8 cellular contexts compared by ENCODE assay signal in the genomic region with DNA sequence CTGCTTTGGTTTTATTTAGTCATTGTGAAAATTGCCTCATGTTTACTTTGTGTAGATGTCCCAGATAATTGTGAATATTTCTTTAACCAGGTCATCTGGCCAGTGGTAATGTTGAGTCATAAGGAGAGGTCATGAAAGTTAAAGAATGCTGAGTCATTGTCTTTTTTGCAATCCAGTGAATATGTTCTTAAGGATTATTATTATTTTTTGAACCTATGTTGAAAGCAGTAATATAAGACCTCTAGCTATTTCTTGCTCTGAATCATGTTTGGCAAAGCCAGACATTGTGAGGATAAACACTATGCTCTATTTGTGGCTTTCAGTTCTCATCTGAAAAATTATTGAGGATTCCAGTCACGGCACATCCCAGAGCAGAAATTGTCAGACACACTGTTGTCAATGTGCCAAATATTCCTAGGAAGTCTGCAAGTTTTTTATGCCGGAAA.
A peak's percentile ranks its signal among the peaks of the same experiment; 100 is the strongest.
DNase-seq lines count a peak whose midpoint lies in the region; ATAC-seq and TF ChIP-seq lines count a peak whose summit lies in the region.

No MANE protein-coding gene starts in this region.

- H3K4me1 ChIP-seq in SK-N-SH (ENCODE audit: control insufficient read depth in 1 of 2, insufficient read depth in 2 of 2, low read depth in 1 of 2, low read length in 1 of 2) = peaks cover 0 to 19% of the 10 kb centered on the region in 2 experiments; a peak in 2 of 4 replicates

- H3K9me2 ChIP-seq in SK-N-SH = no peaks in the 10 kb centered on the region

- TF ChIP-seq RAD21 in SK-N-SH (IDR thresholded peaks at IDR 0.05; ENCODE audit: low read length) = no peak

- CTCF ChIA-PET in SK-N-SH (lab: Yijun Ruan, JAX) = no interaction called here

- no peaks in the 10 kb centered on the region; the same call in 1 of the 2 replicates for H3K9me3 ChIP-seq in SK-N-SH

- in situ Hi-C loops in GM13977 (cut with MboI; ENCODE audit: low pct_unique_long_range_greater_than_20kb, low sequenced_read_pairs, unreplicated experiment) = no loop called here

- no peak for TF ChIP-seq CTCF in AG10803 (conservative IDR thresholded peaks at IDR 0.05; ENCODE audit: low read length)
- no peak for TF ChIP-seq CTCF in SK-N-SH (IDR thresholded peaks at IDR 0.05)
- TF ChIP-seq CTCF in GM13977 (IDR thresholded peaks at IDR 0.05; ENCODE audit: extremely low read depth, insufficient read depth, missing control alignments) = no peak

- no peaks in the 10 kb centered on the region for H3K27me3 ChIP-seq in SK-N-SH (ENCODE audit: insufficient read depth)

- H3K27ac ChIP-seq in SK-N-SH (ENCODE audit: low read depth in 2 of 2, low read length in 1 of 2) = peak overlapping the region in 1 of 2 experiments; percentile 86; a peak in 2 of 4 replicates

- H3K4me2 ChIP-seq in SK-N-SH = peak overlapping the region; percentile 34; the same call in 1 of the 2 replicates

- peak; percentile 99 for DNase-seq in AG10803 (ENCODE audit: low read depth)
- no peak for DNase-seq in SK-N-SH
- peak; percentile 92 for DNase-seq in glomerular endothelial cell (ENCODE audit: extremely low read depth, low read depth, low spot score)
- no peak for DNase-seq in GM13977 (ENCODE audit: low spot score)
- DNase-seq in activated CD4-positive, alpha-beta T cell treated with anti-CD3 and anti-CD28 coated beads for 4 hours = no peak
- no peak for DNase-seq in stimulated activated CD4-positive, alpha-beta T cell treated with anti-CD3 and anti-CD28 coated beads, Interleukin-4, amount 100 ng/mL, for 1 hour

- peak overlapping the region; percentile 9; the same call in 1 of the 2 replicates for H3K9ac ChIP-seq in SK-N-SH

- H3K79me2 ChIP-seq in SK-N-SH (ENCODE audit: insufficient read depth) = no peaks in the 10 kb centered on the region

- POLR2A ChIA-PET in SK-N-SH (lab: Yijun Ruan, JAX) = no interaction called here

- no peaks in the 10 kb centered on the region for H3K36me3 ChIP-seq in SK-N-SH (replicated peaks in 1 of 2; ENCODE audit: control insufficient read depth in 1 of 2, insufficient read depth in 2 of 2, low read length in 1 of 2)

- TF ChIP-seq EP300 in SK-N-SH (IDR thresholded peaks at IDR 0.05; ENCODE audit: borderline replicate concordance in 1 of 2, low read depth in 1 of 2, low read length in 1 of 2) = peak in 1 of 2 experiments; percentile 77; a peak in 2 of 4 replicates

- WGBS in SK-N-SH (ENCODE audit: low lambda C conversion rate) = 0% methylated on average over 2 of the region's 2 CpGs

- H3K4me3 ChIP-seq in AG10803 (ENCODE audit: low read length) (no peak overlapping the region), SK-N-SH (ENCODE audit: low read depth in 2 of 2, low read length in 1 of 2) (no peak overlapping the region)

- no peak overlapping the region for H2AFZ ChIP-seq in SK-N-SH (ENCODE audit: low read depth)

- ATAC-seq in HG02759 (IDR thresholded peaks at IDR 0.05; ENCODE audit: unreplicated experiment) (peak; percentile 75), GM18498 (IDR thresholded peaks at IDR 0.05; ENCODE audit: unreplicated experiment) (no peak)

- no peaks in the 10 kb centered on the region for H4K20me1 ChIP-seq in SK-N-SH (ENCODE audit: insufficient read depth)

- peaks cover 15% of the 10 kb centered on the region for H3F3A ChIP-seq in SK-N-SH (replicated peaks; ENCODE audit: insufficient read depth)

TF ChIP-seq in SK-N-SH, 30 proteins besides CTCF, POLR2A, EP300 and RAD21 (continues in another document):
- TF ChIP-seq NFIC (IDR thresholded peaks at IDR 0.05; ENCODE audit: borderline replicate concordance) (peak; percentile 70; the same call in 1 of the 2 replicates), CHD2 (IDR thresholded peaks at IDR 0.05; ENCODE audit: low read length, partially characterized antibody) (no peak), FOXJ3 (CRISPR knock-in tag; IDR thresholded peaks at IDR 0.05) (no peak), JUND (IDR thresholded peaks at IDR 0.05) (peak; percentile 95), ELF1 (IDR thresholded peaks at IDR 0.05) (0 out of 2 replicates have a peak, but pooled peaks have one; percentile 16), FOXM1 (IDR thresholded peaks at IDR 0.05; ENCODE audit: low read depth) (peak; percentile 71), MEF2A (IDR thresholded peaks at IDR 0.05; ENCODE audit: borderline replicate concordance, low read depth) (peak; percentile 79), SMC3 (IDR thresholded peaks at IDR 0.05; ENCODE audit: low read depth, low read length) (no peak), GABPA (IDR thresholded peaks at IDR 0.05; ENCODE audit: low read depth) (no peak), TEAD4 (IDR thresholded peaks at IDR 0.05; ENCODE audit: borderline replicate concordance, insufficient read depth) (peak; percentile 81; the same call in 1 of the 2 replicates), GATA2 (CRISPR knock-in tag; IDR thresholded peaks at IDR 0.05) (no peak), FOSL2 (IDR thresholded peaks at IDR 0.05; ENCODE audit: borderline replicate concordance, low read depth) (peak; percentile 95)
- TF ChIP-seq, protein P1, sequence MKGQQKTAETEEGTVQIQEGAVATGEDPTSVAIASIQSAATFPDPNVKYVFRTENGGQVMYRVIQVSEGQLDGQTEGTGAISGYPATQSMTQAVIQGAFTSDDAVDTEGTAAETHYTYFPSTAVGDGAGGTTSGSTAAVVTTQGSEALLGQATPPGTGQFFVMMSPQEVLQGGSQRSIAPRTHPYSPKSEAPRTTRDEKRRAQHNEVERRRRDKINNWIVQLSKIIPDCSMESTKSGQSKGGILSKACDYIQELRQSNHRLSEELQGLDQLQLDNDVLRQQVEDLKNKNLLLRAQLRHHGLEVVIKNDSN (IDR thresholded peaks at IDR 0.05; ENCODE audit: borderline replicate concordance, low read depth) = no peak
- TF ChIP-seq, protein P2, sequence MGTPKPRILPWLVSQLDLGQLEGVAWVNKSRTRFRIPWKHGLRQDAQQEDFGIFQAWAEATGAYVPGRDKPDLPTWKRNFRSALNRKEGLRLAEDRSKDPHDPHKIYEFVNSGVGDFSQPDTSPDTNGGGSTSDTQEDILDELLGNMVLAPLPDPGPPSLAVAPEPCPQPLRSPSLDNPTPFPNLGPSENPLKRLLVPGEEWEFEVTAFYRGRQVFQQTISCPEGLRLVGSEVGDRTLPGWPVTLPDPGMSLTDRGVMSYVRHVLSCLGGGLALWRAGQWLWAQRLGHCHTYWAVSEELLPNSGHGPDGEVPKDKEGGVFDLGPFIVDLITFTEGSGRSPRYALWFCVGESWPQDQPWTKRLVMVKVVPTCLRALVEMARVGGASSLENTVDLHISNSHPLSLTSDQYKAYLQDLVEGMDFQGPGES (IDR thresholded peaks at IDR 0.05; ENCODE audit: low read depth, low read length) = no peak
- TF ChIP-seq, protein P3, sequence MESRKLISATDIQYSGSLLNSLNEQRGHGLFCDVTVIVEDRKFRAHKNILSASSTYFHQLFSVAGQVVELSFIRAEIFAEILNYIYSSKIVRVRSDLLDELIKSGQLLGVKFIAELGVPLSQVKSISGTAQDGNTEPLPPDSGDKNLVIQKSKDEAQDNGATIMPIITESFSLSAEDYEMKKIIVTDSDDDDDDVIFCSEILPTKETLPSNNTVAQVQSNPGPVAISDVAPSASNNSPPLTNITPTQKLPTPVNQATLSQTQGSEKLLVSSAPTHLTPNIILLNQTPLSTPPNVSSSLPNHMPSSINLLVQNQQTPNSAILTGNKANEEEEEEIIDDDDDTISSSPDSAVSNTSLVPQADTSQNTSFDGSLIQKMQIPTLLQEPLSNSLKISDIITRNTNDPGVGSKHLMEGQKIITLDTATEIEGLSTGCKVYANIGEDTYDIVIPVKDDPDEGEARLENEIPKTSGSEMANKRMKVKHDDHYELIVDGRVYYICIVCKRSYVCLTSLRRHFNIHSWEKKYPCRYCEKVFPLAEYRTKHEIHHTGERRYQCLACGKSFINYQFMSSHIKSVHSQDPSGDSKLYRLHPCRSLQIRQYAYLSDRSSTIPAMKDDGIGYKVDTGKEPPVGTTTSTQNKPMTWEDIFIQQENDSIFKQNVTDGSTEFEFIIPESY (IDR thresholded peaks at IDR 0.05; ENCODE audit: borderline replicate concordance, low read depth) = 0 out of 2 replicates have a peak, but pooled peaks have one; percentile 52
- TF ChIP-seq, protein P4, sequence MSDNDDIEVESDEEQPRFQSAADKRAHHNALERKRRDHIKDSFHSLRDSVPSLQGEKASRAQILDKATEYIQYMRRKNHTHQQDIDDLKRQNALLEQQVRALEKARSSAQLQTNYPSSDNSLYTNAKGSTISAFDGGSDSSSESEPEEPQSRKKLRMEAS (IDR thresholded peaks at IDR 0.05; ENCODE audit: low read depth) = peak; percentile 50
- TF ChIP-seq, protein P5, sequence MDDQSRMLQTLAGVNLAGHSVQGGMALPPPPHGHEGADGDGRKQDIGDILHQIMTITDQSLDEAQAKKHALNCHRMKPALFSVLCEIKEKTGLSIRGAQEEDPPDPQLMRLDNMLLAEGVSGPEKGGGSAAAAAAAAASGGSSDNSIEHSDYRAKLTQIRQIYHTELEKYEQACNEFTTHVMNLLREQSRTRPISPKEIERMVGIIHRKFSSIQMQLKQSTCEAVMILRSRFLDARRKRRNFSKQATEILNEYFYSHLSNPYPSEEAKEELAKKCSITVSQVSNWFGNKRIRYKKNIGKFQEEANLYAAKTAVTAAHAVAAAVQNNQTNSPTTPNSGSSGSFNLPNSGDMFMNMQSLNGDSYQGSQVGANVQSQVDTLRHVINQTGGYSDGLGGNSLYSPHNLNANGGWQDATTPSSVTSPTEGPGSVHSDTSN (IDR thresholded peaks at IDR 0.05) = peak; percentile 39; the same call in 1 of the 2 replicates

Comparison
In these comparisons a context has a peak if more than half of its experiments do, and no peak if none do; other contexts are left out.
1. DNase-seq: peak in AG10803 (single experiment) and glomerular endothelial cell (single experiment); none in SK-N-SH (single experiment), GM13977 (single experiment), activated CD4-positive, alpha-beta T cell treated with anti-CD3 and anti-CD28 coated beads for 4 hours (0 of 2) and stimulated activated CD4-positive, alpha-beta T cell treated with anti-CD3 and anti-CD28 coated beads, Interleukin-4, amount 100 ng/mL, for 1 hour (single experiment).